ENCODE assay signal across 2 cellular contexts in the genomic region with DNA sequence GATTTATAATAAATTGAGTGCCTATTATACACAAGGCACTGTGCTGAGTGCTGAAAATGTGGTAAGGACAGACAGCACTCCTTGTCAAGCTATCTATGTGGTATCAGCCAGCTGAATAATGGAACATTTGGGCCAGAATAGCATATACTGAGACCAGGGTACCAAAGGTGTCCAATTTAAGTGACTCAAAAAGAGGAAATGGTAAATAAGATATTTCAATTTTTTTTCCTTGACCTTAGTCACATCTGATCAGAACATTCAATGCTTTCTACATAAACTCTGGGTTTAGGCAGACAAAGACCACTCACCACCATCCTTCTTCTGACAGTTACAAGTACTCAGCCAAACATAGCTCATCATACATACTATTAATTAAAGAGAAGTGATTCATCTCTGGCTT.
TF ChIP-seq lines count a peak whose summit lies in the region.

No MANE protein-coding gene starts in this region.

TF ChIP-seq in SK-N-SH treated with all-trans-retinoic acid at 6 μM for 48 hours, 23 proteins besides CTCF, POLR2A, EP300 and RAD21 (continued from another document):
- TF ChIP-seq, protein P1, sequence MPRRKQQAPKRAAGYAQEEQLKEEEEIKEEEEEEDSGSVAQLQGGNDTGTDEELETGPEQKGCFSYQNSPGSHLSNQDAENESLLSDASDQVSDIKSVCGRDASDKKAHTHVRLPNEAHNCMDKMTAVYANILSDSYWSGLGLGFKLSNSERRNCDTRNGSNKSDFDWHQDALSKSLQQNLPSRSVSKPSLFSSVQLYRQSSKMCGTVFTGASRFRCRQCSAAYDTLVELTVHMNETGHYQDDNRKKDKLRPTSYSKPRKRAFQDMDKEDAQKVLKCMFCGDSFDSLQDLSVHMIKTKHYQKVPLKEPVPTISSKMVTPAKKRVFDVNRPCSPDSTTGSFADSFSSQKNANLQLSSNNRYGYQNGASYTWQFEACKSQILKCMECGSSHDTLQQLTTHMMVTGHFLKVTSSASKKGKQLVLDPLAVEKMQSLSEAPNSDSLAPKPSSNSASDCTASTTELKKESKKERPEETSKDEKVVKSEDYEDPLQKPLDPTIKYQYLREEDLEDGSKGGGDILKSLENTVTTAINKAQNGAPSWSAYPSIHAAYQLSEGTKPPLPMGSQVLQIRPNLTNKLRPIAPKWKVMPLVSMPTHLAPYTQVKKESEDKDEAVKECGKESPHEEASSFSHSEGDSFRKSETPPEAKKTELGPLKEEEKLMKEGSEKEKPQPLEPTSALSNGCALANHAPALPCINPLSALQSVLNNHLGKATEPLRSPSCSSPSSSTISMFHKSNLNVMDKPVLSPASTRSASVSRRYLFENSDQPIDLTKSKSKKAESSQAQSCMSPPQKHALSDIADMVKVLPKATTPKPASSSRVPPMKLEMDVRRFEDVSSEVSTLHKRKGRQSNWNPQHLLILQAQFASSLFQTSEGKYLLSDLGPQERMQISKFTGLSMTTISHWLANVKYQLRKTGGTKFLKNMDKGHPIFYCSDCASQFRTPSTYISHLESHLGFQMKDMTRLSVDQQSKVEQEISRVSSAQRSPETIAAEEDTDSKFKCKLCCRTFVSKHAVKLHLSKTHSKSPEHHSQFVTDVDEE (CRISPR knock-in tag; IDR thresholded peaks at IDR 0.05), result no peak
- TF ChIP-seq SNAI2 (CRISPR knock-in tag; IDR thresholded peaks at IDR 0.05) (no peak), GLIS3 (CRISPR knock-in tag; IDR thresholded peaks at IDR 0.05) (no peak), BACH2 (CRISPR knock-in tag; IDR thresholded peaks at IDR 0.05; ENCODE audit: borderline replicate concordance) (no peak), CSDC2 (CRISPR knock-in tag; IDR thresholded peaks at IDR 0.05) (no peak)
- TF ChIP-seq, protein P2, sequence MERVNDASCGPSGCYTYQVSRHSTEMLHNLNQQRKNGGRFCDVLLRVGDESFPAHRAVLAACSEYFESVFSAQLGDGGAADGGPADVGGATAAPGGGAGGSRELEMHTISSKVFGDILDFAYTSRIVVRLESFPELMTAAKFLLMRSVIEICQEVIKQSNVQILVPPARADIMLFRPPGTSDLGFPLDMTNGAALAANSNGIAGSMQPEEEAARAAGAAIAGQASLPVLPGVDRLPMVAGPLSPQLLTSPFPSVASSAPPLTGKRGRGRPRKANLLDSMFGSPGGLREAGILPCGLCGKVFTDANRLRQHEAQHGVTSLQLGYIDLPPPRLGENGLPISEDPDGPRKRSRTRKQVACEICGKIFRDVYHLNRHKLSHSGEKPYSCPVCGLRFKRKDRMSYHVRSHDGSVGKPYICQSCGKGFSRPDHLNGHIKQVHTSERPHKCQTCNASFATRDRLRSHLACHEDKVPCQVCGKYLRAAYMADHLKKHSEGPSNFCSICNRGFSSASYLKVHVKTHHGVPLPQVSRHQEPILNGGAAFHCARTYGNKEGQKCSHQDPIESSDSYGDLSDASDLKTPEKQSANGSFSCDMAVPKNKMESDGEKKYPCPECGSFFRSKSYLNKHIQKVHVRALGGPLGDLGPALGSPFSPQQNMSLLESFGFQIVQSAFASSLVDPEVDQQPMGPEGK (CRISPR knock-in tag; IDR thresholded peaks at IDR 0.05; ENCODE audit: borderline replicate concordance), result no peak
- TF ChIP-seq, protein P3, sequence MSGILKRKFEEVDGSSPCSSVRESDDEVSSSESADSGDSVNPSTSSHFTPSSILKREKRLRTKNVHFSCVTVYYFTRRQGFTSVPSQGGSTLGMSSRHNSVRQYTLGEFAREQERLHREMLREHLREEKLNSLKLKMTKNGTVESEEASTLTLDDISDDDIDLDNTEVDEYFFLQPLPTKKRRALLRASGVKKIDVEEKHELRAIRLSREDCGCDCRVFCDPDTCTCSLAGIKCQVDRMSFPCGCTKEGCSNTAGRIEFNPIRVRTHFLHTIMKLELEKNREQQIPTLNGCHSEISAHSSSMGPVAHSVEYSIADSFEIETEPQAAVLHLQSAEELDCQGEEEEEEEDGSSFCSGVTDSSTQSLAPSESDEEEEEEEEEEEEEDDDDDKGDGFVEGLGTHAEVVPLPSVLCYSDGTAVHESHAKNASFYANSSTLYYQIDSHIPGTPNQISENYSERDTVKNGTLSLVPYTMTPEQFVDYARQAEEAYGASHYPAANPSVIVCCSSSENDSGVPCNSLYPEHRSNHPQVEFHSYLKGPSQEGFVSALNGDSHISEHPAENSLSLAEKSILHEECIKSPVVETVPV (CRISPR knock-in tag; IDR thresholded peaks at IDR 0.05), result no peak

TF ChIP-seq in SK-N-SH, 30 proteins besides CTCF, POLR2A, EP300 and RAD21 (continued from another document):
- TF ChIP-seq, protein P4, sequence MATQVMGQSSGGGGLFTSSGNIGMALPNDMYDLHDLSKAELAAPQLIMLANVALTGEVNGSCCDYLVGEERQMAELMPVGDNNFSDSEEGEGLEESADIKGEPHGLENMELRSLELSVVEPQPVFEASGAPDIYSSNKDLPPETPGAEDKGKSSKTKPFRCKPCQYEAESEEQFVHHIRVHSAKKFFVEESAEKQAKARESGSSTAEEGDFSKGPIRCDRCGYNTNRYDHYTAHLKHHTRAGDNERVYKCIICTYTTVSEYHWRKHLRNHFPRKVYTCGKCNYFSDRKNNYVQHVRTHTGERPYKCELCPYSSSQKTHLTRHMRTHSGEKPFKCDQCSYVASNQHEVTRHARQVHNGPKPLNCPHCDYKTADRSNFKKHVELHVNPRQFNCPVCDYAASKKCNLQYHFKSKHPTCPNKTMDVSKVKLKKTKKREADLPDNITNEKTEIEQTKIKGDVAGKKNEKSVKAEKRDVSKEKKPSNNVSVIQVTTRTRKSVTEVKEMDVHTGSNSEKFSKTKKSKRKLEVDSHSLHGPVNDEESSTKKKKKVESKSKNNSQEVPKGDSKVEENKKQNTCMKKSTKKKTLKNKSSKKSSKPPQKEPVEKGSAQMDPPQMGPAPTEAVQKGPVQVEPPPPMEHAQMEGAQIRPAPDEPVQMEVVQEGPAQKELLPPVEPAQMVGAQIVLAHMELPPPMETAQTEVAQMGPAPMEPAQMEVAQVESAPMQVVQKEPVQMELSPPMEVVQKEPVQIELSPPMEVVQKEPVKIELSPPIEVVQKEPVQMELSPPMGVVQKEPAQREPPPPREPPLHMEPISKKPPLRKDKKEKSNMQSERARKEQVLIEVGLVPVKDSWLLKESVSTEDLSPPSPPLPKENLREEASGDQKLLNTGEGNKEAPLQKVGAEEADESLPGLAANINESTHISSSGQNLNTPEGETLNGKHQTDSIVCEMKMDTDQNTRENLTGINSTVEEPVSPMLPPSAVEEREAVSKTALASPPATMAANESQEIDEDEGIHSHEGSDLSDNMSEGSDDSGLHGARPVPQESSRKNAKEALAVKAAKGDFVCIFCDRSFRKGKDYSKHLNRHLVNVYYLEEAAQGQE (IDR thresholded peaks at IDR 0.05; ENCODE audit: low read depth, low read length), result no peak
- TF ChIP-seq EZH2phosphoT487 (IDR thresholded peaks at IDR 0.05; ENCODE audit: borderline replicate concordance, low read depth), result no peak
- no peak for TF ChIP-seq MXI1 (IDR thresholded peaks at IDR 0.05; ENCODE audit: low read depth, low read length)
- TF ChIP-seq FOXM1 (IDR thresholded peaks at IDR 0.05; ENCODE audit: low read depth), result no peak
- TF ChIP-seq POLR2AphosphoS5 (IDR thresholded peaks at IDR 0.05; ENCODE audit: low read depth, low read length), result no peak
- TF ChIP-seq MEF2A (IDR thresholded peaks at IDR 0.05; ENCODE audit: borderline replicate concordance, low read depth), result no peak
